ENCODE assay signal across 22 cellular contexts in genomic region chr7:92485974-92486373, GRCh38. TPM values are rescaled to one million over a fixed set of nuclear protein-coding genes. Genes with fewer than 3 reads are reported as not detected.
"Had no signal": no experiment of that assay in that cellular context is flagged by ENCODE, and none has a peak within 500 bp of the region (broad histone marks: within the 10 kb centered on the region; RNA-seq: fewer than 3 reads in every experiment).

No MANE protein-coding gene starts in this region.

- H3K9me3 ChIP-seq: gastroesophageal sphincter, tibial artery, vagina had no signal

- H3K27ac Mint-ChIP-seq: activated B cell treated with CpG ODN at 0.5 μM for 24 hours; activated CD4-positive, alpha-beta memory T cell treated with anti-CD3 and anti-CD28 coated beads for 36 hours; activated naive CD4-positive, alpha-beta T cell treated with anti-CD3 and anti-CD28 coated beads, Interleukin-2, amount 10 ng/mL, durations not matched to agents 7 days and 5 days; activated naive CD8-positive, alpha-beta T cell treated with anti-CD3 and anti-CD28 coated beads, Interleukin-2, amount 50 U/mL, for 24 hours; brain had no signal

- H3K4me3 ChIP-seq: gastroesophageal sphincter, lung, tibial artery, vagina had no signal

- H3K4me1 Mint-ChIP-seq: activated B cell treated with CpG ODN at 0.5 μM for 24 hours; activated naive CD4-positive, alpha-beta T cell treated with anti-CD3 and anti-CD28 coated beads, Interleukin-2, amount 10 ng/mL, durations not matched to agents 7 days and 5 days; activated naive CD8-positive, alpha-beta T cell treated with anti-CD3 and anti-CD28 coated beads, Interleukin-2, amount 50 U/mL, for 24 hours; brain; immature natural killer cell; T-cell had no signal

- H3K27me3 ChIP-seq: gastroesophageal sphincter, tibial artery, vagina had no signal

- H3K4me1 ChIP-seq: gastroesophageal sphincter, tibial artery, vagina had no signal

- H3K27ac ChIP-seq: gastroesophageal sphincter, tibial artery, vagina had no signal

- H3K4me3 Mint-ChIP-seq: activated B cell treated with CpG ODN at 0.5 μM for 24 hours; activated CD4-positive, alpha-beta memory T cell treated with anti-CD3 and anti-CD28 coated beads for 36 hours; activated naive CD4-positive, alpha-beta T cell treated with anti-CD3 and anti-CD28 coated beads, Interleukin-2, amount 10 ng/mL, durations not matched to agents 7 days and 5 days; activated naive CD8-positive, alpha-beta T cell treated with anti-CD3 and anti-CD28 coated beads, Interleukin-2, amount 50 U/mL, for 24 hours; activated T-cell treated with anti-CD3 and anti-CD28 coated beads, Interleukin-2, amount 50 U/mL, for 4 hours; brain; immature natural killer cell; T-cell had no signal

- DNase-seq: activated B cell treated with CpG ODN at 0.5 μM for 24 hours; activated CD4-positive, alpha-beta memory T cell treated with anti-CD3 and anti-CD28 coated beads for 36 hours; activated CD4-positive, alpha-beta T cell treated with anti-CD3 and anti-CD28 coated beads for 4 hours; activated effector memory CD4-positive, alpha-beta T cell treated with Interleukin-2 at 50 U/mL for 16 hours; activated naive CD4-positive, alpha-beta T cell treated with anti-CD3 and anti-CD28 coated beads, Interleukin-2, amount 10 ng/mL, durations not matched to agents 7 days and 5 days; activated naive CD8-positive, alpha-beta T cell treated with anti-CD3 and anti-CD28 coated beads, Interleukin-2, amount 50 U/mL, for 24 hours; activated T-cell treated with anti-CD3 and anti-CD28 coated beads, Interleukin-2, amount 50 U/mL, for 4 hours; anterior cingulate cortex; cortex of kidney; immature natural killer cell; kidney glomerular epithelial cell; stimulated activated naive CD4-positive, alpha-beta T cell; substantia nigra; T-cell; tibial artery had no signal

- ATAC-seq: activated naive CD8-positive, alpha-beta T cell treated with anti-CD3 and anti-CD28 coated beads, Interleukin-2, amount 50 U/mL, for 24 hours; activated T-cell treated with anti-CD3 and anti-CD28 coated beads, Interleukin-2, amount 50 U/mL, for 4 hours; gastroesophageal sphincter; T-cell had no signal

- H3K9me3 Mint-ChIP-seq: activated B cell treated with CpG ODN at 0.5 μM for 24 hours; activated CD4-positive, alpha-beta memory T cell treated with anti-CD3 and anti-CD28 coated beads for 36 hours; activated naive CD4-positive, alpha-beta T cell treated with anti-CD3 and anti-CD28 coated beads, Interleukin-2, amount 10 ng/mL, durations not matched to agents 7 days and 5 days; activated naive CD8-positive, alpha-beta T cell treated with anti-CD3 and anti-CD28 coated beads, Interleukin-2, amount 50 U/mL, for 24 hours; activated T-cell treated with anti-CD3 and anti-CD28 coated beads, Interleukin-2, amount 50 U/mL, for 4 hours; brain; immature natural killer cell; T-cell had no signal

RNA-seq across cellular contexts. Expression of gene ERVW-1, which starts 8.2 kb away (rescaled TPM):
- total RNA-seq: activated B cell treated with CpG ODN at 0.5 μM for 24 hours; activated CD4-positive, alpha-beta memory T cell treated with anti-CD3 and anti-CD28 coated beads for 36 hours; activated T-cell treated with anti-CD3 and anti-CD28 coated beads, Interleukin-2, amount 50 U/mL, for 4 hours; gastroesophageal sphincter; omental fat pad; vagina had no signal
- polyA plus RNA-seq: esophagus, immature natural killer cell, neural cell had no signal
